Comparison of ENCODE assay signal across 8 cellular contexts in genomic region chr7:135662123-135662372, GRCh38. TPM values are rescaled to one million over a fixed set of nuclear protein-coding genes. Genes with fewer than 3 reads are reported as not detected.
DNase-seq lines count a peak whose midpoint lies in the region; TF ChIP-seq lines count a peak whose summit lies in the region.

No MANE protein-coding gene starts in this region.

- peak overlapping the region; percentile 99 for H3K9ac ChIP-seq in SK-N-SH

- H3K27me3 ChIP-seq in SK-N-SH (ENCODE audit: insufficient read depth) = no peaks in the 10 kb centered on the region

- CTCF ChIA-PET in SK-N-SH (lab: Yijun Ruan, JAX) = interaction anchor here (0.6 to 12.8 kb wide), 15 partner anchors 9 to 388 kb away, joined by 3 to 154 read pairs (median 5); no protein-coding TSS in a partner anchor

- H3K27ac ChIP-seq in SK-N-SH (ENCODE audit: low read depth in 2 of 2, low read length in 1 of 2) (peak overlapping the region; percentile 92 to 97; a peak in 3 of 4 replicates), skin epidermis (peak overlapping the region; percentile 46 to 98 (median 94))

- H3K4me3 ChIP-seq in SK-N-SH (ENCODE audit: low read depth in 2 of 2, low read length in 1 of 2) (peak overlapping the region; percentile 73 to 96), fibroblast of villous mesenchyme (ENCODE audit: low read depth, low read length) (peak overlapping the region; percentile 86), skin epidermis (peak overlapping the region; percentile 88 to 99 (median 96))

- H3K79me2 ChIP-seq in SK-N-SH (ENCODE audit: insufficient read depth) = peaks cover 47% of the 10 kb centered on the region

- peaks cover 0 to 22% of the 10 kb centered on the region in 2 experiments for H3K36me3 ChIP-seq in SK-N-SH (replicated peaks in 1 of 2; ENCODE audit: control insufficient read depth in 1 of 2, insufficient read depth in 2 of 2, low read length in 1 of 2)

- peaks cover 10 to 11% of the 10 kb centered on the region in 2 experiments for H3K4me1 ChIP-seq in SK-N-SH (ENCODE audit: control insufficient read depth in 1 of 2, insufficient read depth in 2 of 2, low read depth in 1 of 2, low read length in 1 of 2)

- TF ChIP-seq CTCF in GM20000 (IDR thresholded peaks at IDR 0.05; ENCODE audit: extremely low read depth, missing control alignments) = peak; percentile 50
- peak; percentile 70 for TF ChIP-seq CTCF in SK-N-SH (IDR thresholded peaks at IDR 0.05)
- TF ChIP-seq CTCF in fibroblast of villous mesenchyme (IDR thresholded peaks at IDR 0.05; ENCODE audit: insufficient read depth, low read depth, low read length) = no peak

- peaks cover 13% of the 10 kb centered on the region; the same call in 1 of the 2 replicates for H4K20me1 ChIP-seq in SK-N-SH (ENCODE audit: insufficient read depth)

- TF ChIP-seq RAD21 in SK-N-SH (IDR thresholded peaks at IDR 0.05; ENCODE audit: low read length) = no peak

- peak overlapping the region; percentile 88 for H3K4me2 ChIP-seq in SK-N-SH

- H2AFZ ChIP-seq in SK-N-SH (ENCODE audit: low read depth) = peak overlapping the region; percentile 97

- no peaks in the 10 kb centered on the region for H3K9me2 ChIP-seq in SK-N-SH

- no peak for TF ChIP-seq EP300 in SK-N-SH (IDR thresholded peaks at IDR 0.05; ENCODE audit: borderline replicate concordance in 1 of 2, low read depth in 1 of 2, low read length in 1 of 2)

- no peak for DNase-seq in GM20000 (ENCODE audit: low spot score)
- DNase-seq in SK-N-SH = no peak
- no peak for DNase-seq in fibroblast of villous mesenchyme (ENCODE audit: low read depth)
- no peak for DNase-seq in cortex of kidney (lab: John Stamatoyannopoulos, UW)
- no peak for DNase-seq in NCI-H187 (lab: John Stamatoyannopoulos, UW)
- no peak for DNase-seq in DMS79 (lab: John Stamatoyannopoulos, UW)
- DNase-seq in HUDEP-2 (lab: John Stamatoyannopoulos, UW; ENCODE audit: unreplicated experiment in 76 of 76) = no peak

- WGBS in SK-N-SH (ENCODE audit: low lambda C conversion rate) = 27% methylated on average over 9 of the region's 17 CpGs

- H3F3A ChIP-seq in SK-N-SH (replicated peaks; ENCODE audit: insufficient read depth) = peaks cover 34% of the 10 kb centered on the region

- POLR2A ChIA-PET in SK-N-SH (lab: Yijun Ruan, JAX) = interaction anchor here (0.7 to 1.4 kb wide), 7 partner anchors 11 to 388 kb away, joined by 3 to 5 read pairs (median 3); no protein-coding TSS in a partner anchor

- H3K9me3 ChIP-seq in SK-N-SH = no peaks in the 10 kb centered on the region

TF ChIP-seq in SK-N-SH, 30 proteins besides CTCF, POLR2A, EP300 and RAD21:
- no peak for TF ChIP-seq GABPA (IDR thresholded peaks at IDR 0.05; ENCODE audit: low read depth)
- 0 out of 2 replicates have a peak, but pooled peaks have one; percentile 11 for TF ChIP-seq RFX5 (IDR thresholded peaks at IDR 0.05; ENCODE audit: low read length)

RNA-seq across cellular contexts. Expression of gene STMP1, which starts 0.3 kb away (rescaled TPM):
- 26.0 and 30.0 TPM in 2 replicates for polyA plus RNA-seq in SK-N-SH (2012; rRNA removed)
- 36.1 and 52.6 TPM in 2 replicates for polyA plus RNA-seq in SK-N-SH (2012; cell fraction: cytosol; rRNA removed)
- 16.6 and 24.6 TPM in 2 replicates for polyA plus RNA-seq in SK-N-SH (2012; cell fraction: nucleus; rRNA removed)
- 18.6 and 19.0 TPM in 2 replicates for total RNA-seq in fibroblast of villous mesenchyme
